18 cellular contexts compared by ENCODE assay signal in genomic region chr21:31233711-31234110, GRCh38.
"Had no signal": no experiment of that assay in that cellular context is flagged by ENCODE, and none has a peak within 500 bp of the region (broad histone marks: within the 10 kb centered on the region; RNA-seq: fewer than 3 reads in every experiment).

No MANE protein-coding gene starts in this region.

- H3K27me3 ChIP-seq: SJSA1 had no signal

- H3K9me3 ChIP-seq: SJSA1 had no signal

- H3K4me3 ChIP-seq: SJSA1, SK-N-MC had no signal

- DNase-seq: Kasumi-1, KG1, MM.1S, NCI-H1092 treated with DMSO at 0.1 percent for 48 hours, NCI-H1436, NCI-H187, NCI-H2029, NCI-H2081 treated with DMSO at 0.1 percent for 48 hours, NCI-H2227 treated with DMSO at 0.1 percent for 48 hours, NCI-H510A, NCI-H524 treated with DMSO at 0.1 percent for 48 hours, NCI-H69, NCI-H774, Right ventricle myocardium superior, RPMI8226, SIG-M5 had no signal

- H3K36me3 ChIP-seq: SJSA1 had no signal

- H3K27ac ChIP-seq: SJSA1, SK-N-MC had no signal
